In the genomic region with DNA sequence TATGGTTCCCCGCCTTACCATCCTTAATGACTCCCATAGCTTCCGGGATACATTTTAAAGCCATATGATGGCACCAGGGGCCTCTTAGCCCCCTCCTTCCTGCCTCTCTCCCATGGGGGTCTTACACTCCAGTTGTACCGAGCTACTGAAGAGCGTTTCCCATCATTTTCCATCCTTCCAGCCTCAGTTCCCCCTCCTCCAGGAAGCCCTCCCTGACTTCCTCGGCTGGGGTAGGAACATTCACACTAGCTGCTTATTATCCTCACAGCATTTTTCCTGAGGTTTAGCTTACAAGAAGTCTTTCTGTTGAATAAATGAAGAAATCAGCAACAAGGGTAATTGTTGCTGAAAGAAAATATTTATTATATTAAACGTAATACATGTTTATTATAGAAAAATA, we compare ENCODE assay signal across 18 cellular contexts.
"Had no signal": no experiment of that assay in that cellular context is flagged by ENCODE, and none has a peak within 500 bp of the region (broad histone marks: within the 10 kb centered on the region; RNA-seq: fewer than 3 reads in every experiment).

No MANE protein-coding gene starts in this region.

- H3K4me3 Mint-ChIP-seq: activated CD8-positive, alpha-beta memory T cell treated with anti-CD3 and anti-CD28 coated beads, Interleukin-2, amount 10 ng/mL, durations not matched to agents 7 days and 5 days; activated naive CD8-positive, alpha-beta T cell treated with anti-CD3 and anti-CD28 coated beads for 36 hours; activated T-cell treated with anti-CD3 and anti-CD28 coated beads, Interleukin-2, amount 50 U/mL, for 24 hours; natural killer cell; T-helper 2 cell treated with Interferon-gamma antibody and Interleukin-4, amounts not matched to agents 5 μg/mL and 100 μg/mL, for 36 hours had no signal

- H3K27ac ChIP-seq: foreskin keratinocyte, tibial nerve had no signal

- FAIRE-seq: bronchial epithelial cell, endometrium had no signal

- H3K9me3 Mint-ChIP-seq: activated naive CD8-positive, alpha-beta T cell treated with anti-CD3 and anti-CD28 coated beads for 36 hours; activated T-cell treated with anti-CD3 and anti-CD28 coated beads, Interleukin-2, amount 50 U/mL, for 24 hours; natural killer cell; T-helper 2 cell treated with Interferon-gamma antibody and Interleukin-4, amounts not matched to agents 5 μg/mL and 100 μg/mL, for 36 hours had no signal

- H3K27ac Mint-ChIP-seq: activated CD8-positive, alpha-beta memory T cell treated with anti-CD3 and anti-CD28 coated beads, Interleukin-2, amount 10 ng/mL, durations not matched to agents 7 days and 5 days; activated naive CD8-positive, alpha-beta T cell treated with anti-CD3 and anti-CD28 coated beads for 36 hours; activated T-cell treated with anti-CD3 and anti-CD28 coated beads, Interleukin-2, amount 50 U/mL, for 24 hours; natural killer cell; T-helper 2 cell treated with Interferon-gamma antibody and Interleukin-4, amounts not matched to agents 5 μg/mL and 100 μg/mL, for 36 hours had no signal

- DNase-seq: activated CD4-positive, alpha-beta T cell treated with anti-CD3 and anti-CD28 coated beads, Interleukin-2, amount 50 U/mL, for 4 hours; activated CD4-positive, CD25-positive, alpha-beta regulatory T cell treated with anti-CD3 and anti-CD28 coated beads, Interleukin-2, amount 50 U/mL, for 72 hours; activated CD8-positive, alpha-beta memory T cell treated with anti-CD3 and anti-CD28 coated beads, Interleukin-2, amount 10 ng/mL, durations not matched to agents 7 days and 5 days; activated effector memory CD4-positive, alpha-beta T cell treated with Interleukin-2 at 50 U/mL for 16 hours; activated naive CD8-positive, alpha-beta T cell treated with anti-CD3 and anti-CD28 coated beads for 36 hours; activated T-cell treated with anti-CD3 and anti-CD28 coated beads, Interleukin-2, amount 50 U/mL, for 24 hours; esophagus squamous epithelium; foreskin keratinocyte; left colon; mucosa of descending colon; natural killer cell; SW 1271 had no signal

- ATAC-seq: activated CD8-positive, alpha-beta memory T cell treated with anti-CD3 and anti-CD28 coated beads, Interleukin-2, amount 10 ng/mL, durations not matched to agents 7 days and 5 days; foreskin keratinocyte; left colon; mucosa of descending colon; natural killer cell had no signal

- H3K4me3 ChIP-seq: esophagus squamous epithelium, lung, mucosa of descending colon, skin epidermis, tibial nerve had no signal

- H3K9me3 ChIP-seq: esophagus squamous epithelium, mucosa of descending colon, tibial nerve had no signal

- H3K36me3 Mint-ChIP-seq: activated CD8-positive, alpha-beta memory T cell treated with anti-CD3 and anti-CD28 coated beads, Interleukin-2, amount 10 ng/mL, durations not matched to agents 7 days and 5 days; activated naive CD8-positive, alpha-beta T cell treated with anti-CD3 and anti-CD28 coated beads for 36 hours; natural killer cell had no signal

- H3K27me3 Mint-ChIP-seq: activated naive CD8-positive, alpha-beta T cell treated with anti-CD3 and anti-CD28 coated beads for 36 hours had no signal

- H3K36me3 ChIP-seq: esophagus squamous epithelium, tibial nerve had no signal
